3 cellular contexts compared by ENCODE assay signal in the genomic region with DNA sequence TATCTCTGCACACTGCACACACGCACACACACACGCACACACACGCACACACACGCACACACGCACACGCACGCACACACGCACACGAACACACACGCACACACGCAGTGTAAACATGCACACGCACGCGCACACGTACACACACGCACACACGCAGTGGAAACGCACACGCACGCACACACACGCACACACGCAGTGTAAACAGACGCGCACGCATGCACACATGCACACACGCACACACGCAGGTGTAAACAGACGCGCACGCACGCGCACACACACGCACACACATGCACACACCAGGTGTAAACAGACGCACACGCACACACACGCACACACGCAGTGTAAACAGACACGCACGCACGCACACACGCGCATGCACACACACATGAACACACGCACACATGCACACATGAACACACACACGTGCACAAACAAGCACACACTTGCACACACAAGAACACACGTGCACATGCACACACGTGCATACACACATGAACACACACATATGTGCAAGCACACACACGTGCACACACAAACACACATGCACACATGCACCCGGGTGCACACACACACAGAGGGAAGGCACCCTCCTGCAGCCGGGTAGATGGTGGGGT.
TF ChIP-seq lines count a peak whose summit lies in the region.

No MANE protein-coding gene starts in this region.

TF ChIP-seq in HEK293, 187 proteins besides CTCF, POLR2A, EP300 and RAD21:
- TF ChIP-seq, protein P1, sequence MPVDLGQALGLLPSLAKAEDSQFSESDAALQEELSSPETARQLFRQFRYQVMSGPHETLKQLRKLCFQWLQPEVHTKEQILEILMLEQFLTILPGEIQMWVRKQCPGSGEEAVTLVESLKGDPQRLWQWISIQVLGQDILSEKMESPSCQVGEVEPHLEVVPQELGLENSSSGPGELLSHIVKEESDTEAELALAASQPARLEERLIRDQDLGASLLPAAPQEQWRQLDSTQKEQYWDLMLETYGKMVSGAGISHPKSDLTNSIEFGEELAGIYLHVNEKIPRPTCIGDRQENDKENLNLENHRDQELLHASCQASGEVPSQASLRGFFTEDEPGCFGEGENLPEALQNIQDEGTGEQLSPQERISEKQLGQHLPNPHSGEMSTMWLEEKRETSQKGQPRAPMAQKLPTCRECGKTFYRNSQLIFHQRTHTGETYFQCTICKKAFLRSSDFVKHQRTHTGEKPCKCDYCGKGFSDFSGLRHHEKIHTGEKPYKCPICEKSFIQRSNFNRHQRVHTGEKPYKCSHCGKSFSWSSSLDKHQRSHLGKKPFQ (tag by site-specific recombination; IDR thresholded peaks at IDR 0.05): peak; percentile 80; the same call in 1 of the 2 replicates
- TF ChIP-seq, protein P2, sequence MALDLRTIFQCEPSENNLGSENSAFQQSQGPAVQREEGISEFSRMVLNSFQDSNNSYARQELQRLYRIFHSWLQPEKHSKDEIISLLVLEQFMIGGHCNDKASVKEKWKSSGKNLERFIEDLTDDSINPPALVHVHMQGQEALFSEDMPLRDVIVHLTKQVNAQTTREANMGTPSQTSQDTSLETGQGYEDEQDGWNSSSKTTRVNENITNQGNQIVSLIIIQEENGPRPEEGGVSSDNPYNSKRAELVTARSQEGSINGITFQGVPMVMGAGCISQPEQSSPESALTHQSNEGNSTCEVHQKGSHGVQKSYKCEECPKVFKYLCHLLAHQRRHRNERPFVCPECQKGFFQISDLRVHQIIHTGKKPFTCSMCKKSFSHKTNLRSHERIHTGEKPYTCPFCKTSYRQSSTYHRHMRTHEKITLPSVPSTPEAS (tag by site-specific recombination; IDR thresholded peaks at IDR 0.05): peak; percentile 89
- TF ChIP-seq ZNF274 (IDR thresholded peaks at IDR 0.05; ENCODE audit: low read length) (no peak), ZNF274 (tag by site-specific recombination; IDR thresholded peaks at IDR 0.05; ENCODE audit: borderline replicate concordance) (no peak)

TF ChIP-seq in GM12878, 131 proteins besides CTCF, POLR2A, EP300 and RAD21:
- TF ChIP-seq DPF2 (IDR thresholded peaks at IDR 0.05) (no peak), KAT2A (conservative IDR thresholded peaks at IDR 0.05; ENCODE audit: control insufficient read depth, low read depth, low read length) (no peak), ZZZ3 (IDR thresholded peaks at IDR 0.05; ENCODE audit: control insufficient read depth, insufficient read length, low read depth) (no peak), STAT1 (conservative IDR thresholded peaks at IDR 0.05) (no peak), POLR2AphosphoS2 (IDR thresholded peaks at IDR 0.05; ENCODE audit: low read depth, low read length) (no peak), GABPA (IDR thresholded peaks at IDR 0.05; ENCODE audit: low read depth) (no peak), IKZF1 (conservative IDR thresholded peaks at IDR 0.05) (no peak), SUPT20H (IDR thresholded peaks at IDR 0.05; ENCODE audit: borderline replicate concordance, control insufficient read depth, low read depth, low read length) (no peak), POLR2AphosphoS5 (IDR thresholded peaks at IDR 0.05; ENCODE audit: low read length) (no peak), TCF3 (IDR thresholded peaks at IDR 0.05; ENCODE audit: borderline replicate concordance, insufficient read depth, low read depth, low read length) (peak; percentile 76; the same call in 1 of the 2 replicates), CHD4 (IDR thresholded peaks at IDR 0.05) (no peak)
- TF ChIP-seq, protein P3, sequence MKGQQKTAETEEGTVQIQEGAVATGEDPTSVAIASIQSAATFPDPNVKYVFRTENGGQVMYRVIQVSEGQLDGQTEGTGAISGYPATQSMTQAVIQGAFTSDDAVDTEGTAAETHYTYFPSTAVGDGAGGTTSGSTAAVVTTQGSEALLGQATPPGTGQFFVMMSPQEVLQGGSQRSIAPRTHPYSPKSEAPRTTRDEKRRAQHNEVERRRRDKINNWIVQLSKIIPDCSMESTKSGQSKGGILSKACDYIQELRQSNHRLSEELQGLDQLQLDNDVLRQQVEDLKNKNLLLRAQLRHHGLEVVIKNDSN (IDR thresholded peaks at IDR 0.05; ENCODE audit: borderline replicate concordance, extremely low read length, insufficient read depth, low read depth, low read length): no peak
- TF ChIP-seq, protein P4, sequence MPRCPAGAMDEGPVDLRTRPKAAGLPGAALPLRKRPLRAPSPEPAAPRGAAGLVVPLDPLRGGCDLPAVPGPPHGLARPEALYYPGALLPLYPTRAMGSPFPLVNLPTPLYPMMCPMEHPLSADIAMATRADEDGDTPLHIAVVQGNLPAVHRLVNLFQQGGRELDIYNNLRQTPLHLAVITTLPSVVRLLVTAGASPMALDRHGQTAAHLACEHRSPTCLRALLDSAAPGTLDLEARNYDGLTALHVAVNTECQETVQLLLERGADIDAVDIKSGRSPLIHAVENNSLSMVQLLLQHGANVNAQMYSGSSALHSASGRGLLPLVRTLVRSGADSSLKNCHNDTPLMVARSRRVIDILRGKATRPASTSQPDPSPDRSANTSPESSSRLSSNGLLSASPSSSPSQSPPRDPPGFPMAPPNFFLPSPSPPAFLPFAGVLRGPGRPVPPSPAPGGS (IDR thresholded peaks at IDR 0.05; ENCODE audit: borderline replicate concordance, insufficient read depth, low read depth, low read length, poor library complexity, severe bottlenecking): peak; percentile 82
TF ChIP-seq in GM12878: peak in this region for 2.

TF ChIP-seq in H1, 55 proteins besides CTCF, POLR2A, EP300 and RAD21:
- TF ChIP-seq, protein P5, sequence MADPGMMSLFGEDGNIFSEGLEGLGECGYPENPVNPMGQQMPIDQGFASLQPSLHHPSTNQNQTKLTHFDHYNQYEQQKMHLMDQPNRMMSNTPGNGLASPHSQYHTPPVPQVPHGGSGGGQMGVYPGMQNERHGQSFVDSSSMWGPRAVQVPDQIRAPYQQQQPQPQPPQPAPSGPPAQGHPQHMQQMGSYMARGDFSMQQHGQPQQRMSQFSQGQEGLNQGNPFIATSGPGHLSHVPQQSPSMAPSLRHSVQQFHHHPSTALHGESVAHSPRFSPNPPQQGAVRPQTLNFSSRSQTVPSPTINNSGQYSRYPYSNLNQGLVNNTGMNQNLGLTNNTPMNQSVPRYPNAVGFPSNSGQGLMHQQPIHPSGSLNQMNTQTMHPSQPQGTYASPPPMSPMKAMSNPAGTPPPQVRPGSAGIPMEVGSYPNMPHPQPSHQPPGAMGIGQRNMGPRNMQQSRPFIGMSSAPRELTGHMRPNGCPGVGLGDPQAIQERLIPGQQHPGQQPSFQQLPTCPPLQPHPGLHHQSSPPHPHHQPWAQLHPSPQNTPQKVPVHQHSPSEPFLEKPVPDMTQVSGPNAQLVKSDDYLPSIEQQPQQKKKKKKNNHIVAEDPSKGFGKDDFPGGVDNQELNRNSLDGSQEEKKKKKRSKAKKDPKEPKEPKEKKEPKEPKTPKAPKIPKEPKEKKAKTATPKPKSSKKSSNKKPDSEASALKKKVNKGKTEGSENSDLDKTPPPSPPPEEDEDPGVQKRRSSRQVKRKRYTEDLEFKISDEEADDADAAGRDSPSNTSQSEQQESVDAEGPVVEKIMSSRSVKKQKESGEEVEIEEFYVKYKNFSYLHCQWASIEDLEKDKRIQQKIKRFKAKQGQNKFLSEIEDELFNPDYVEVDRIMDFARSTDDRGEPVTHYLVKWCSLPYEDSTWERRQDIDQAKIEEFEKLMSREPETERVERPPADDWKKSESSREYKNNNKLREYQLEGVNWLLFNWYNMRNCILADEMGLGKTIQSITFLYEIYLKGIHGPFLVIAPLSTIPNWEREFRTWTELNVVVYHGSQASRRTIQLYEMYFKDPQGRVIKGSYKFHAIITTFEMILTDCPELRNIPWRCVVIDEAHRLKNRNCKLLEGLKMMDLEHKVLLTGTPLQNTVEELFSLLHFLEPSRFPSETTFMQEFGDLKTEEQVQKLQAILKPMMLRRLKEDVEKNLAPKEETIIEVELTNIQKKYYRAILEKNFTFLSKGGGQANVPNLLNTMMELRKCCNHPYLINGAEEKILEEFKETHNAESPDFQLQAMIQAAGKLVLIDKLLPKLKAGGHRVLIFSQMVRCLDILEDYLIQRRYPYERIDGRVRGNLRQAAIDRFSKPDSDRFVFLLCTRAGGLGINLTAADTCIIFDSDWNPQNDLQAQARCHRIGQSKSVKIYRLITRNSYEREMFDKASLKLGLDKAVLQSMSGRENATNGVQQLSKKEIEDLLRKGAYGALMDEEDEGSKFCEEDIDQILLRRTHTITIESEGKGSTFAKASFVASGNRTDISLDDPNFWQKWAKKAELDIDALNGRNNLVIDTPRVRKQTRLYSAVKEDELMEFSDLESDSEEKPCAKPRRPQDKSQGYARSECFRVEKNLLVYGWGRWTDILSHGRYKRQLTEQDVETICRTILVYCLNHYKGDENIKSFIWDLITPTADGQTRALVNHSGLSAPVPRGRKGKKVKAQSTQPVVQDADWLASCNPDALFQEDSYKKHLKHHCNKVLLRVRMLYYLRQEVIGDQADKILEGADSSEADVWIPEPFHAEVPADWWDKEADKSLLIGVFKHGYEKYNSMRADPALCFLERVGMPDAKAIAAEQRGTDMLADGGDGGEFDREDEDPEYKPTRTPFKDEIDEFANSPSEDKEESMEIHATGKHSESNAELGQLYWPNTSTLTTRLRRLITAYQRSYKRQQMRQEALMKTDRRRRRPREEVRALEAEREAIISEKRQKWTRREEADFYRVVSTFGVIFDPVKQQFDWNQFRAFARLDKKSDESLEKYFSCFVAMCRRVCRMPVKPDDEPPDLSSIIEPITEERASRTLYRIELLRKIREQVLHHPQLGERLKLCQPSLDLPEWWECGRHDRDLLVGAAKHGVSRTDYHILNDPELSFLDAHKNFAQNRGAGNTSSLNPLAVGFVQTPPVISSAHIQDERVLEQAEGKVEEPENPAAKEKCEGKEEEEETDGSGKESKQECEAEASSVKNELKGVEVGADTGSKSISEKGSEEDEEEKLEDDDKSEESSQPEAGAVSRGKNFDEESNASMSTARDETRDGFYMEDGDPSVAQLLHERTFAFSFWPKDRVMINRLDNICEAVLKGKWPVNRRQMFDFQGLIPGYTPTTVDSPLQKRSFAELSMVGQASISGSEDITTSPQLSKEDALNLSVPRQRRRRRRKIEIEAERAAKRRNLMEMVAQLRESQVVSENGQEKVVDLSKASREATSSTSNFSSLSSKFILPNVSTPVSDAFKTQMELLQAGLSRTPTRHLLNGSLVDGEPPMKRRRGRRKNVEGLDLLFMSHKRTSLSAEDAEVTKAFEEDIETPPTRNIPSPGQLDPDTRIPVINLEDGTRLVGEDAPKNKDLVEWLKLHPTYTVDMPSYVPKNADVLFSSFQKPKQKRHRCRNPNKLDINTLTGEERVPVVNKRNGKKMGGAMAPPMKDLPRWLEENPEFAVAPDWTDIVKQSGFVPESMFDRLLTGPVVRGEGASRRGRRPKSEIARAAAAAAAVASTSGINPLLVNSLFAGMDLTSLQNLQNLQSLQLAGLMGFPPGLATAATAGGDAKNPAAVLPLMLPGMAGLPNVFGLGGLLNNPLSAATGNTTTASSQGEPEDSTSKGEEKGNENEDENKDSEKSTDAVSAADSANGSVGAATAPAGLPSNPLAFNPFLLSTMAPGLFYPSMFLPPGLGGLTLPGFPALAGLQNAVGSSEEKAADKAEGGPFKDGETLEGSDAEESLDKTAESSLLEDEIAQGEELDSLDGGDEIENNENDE (IDR thresholded peaks at IDR 0.05; ENCODE audit: insufficient replicate concordance, low read length): no peak
- TF ChIP-seq SUZ12 (IDR thresholded peaks at IDR 0.05; ENCODE audit: low read length): no peak
- TF ChIP-seq RBBP5 (IDR thresholded peaks at IDR 0.05; ENCODE audit: borderline replicate concordance, low read depth, low read length): no peak
- TF ChIP-seq BCL11A (IDR thresholded peaks at IDR 0.05; ENCODE audit: low read depth in 2 of 2, low read length in 2 of 2): no peak
- no peak for TF ChIP-seq TBP (IDR thresholded peaks at IDR 0.05; ENCODE audit: low read depth, low read length)
- no peak for TF ChIP-seq KDM1A (IDR thresholded peaks at IDR 0.05; ENCODE audit: borderline replicate concordance, low read length)
- TF ChIP-seq JUND (IDR thresholded peaks at IDR 0.05; ENCODE audit: low read length): no peak
- TF ChIP-seq, protein P6, sequence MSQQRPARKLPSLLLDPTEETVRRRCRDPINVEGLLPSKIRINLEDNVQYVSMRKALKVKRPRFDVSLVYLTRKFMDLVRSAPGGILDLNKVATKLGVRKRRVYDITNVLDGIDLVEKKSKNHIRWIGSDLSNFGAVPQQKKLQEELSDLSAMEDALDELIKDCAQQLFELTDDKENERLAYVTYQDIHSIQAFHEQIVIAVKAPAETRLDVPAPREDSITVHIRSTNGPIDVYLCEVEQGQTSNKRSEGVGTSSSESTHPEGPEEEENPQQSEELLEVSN (IDR thresholded peaks at IDR 0.05): no peak
- TF ChIP-seq BACH1 (IDR thresholded peaks at IDR 0.05; ENCODE audit: low read length): no peak
- TF ChIP-seq, protein P7, sequence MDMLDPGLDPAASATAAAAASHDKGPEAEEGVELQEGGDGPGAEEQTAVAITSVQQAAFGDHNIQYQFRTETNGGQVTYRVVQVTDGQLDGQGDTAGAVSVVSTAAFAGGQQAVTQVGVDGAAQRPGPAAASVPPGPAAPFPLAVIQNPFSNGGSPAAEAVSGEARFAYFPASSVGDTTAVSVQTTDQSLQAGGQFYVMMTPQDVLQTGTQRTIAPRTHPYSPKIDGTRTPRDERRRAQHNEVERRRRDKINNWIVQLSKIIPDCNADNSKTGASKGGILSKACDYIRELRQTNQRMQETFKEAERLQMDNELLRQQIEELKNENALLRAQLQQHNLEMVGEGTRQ (IDR thresholded peaks at IDR 0.05; ENCODE audit: low read length): no peak
- TF ChIP-seq, protein P8, sequence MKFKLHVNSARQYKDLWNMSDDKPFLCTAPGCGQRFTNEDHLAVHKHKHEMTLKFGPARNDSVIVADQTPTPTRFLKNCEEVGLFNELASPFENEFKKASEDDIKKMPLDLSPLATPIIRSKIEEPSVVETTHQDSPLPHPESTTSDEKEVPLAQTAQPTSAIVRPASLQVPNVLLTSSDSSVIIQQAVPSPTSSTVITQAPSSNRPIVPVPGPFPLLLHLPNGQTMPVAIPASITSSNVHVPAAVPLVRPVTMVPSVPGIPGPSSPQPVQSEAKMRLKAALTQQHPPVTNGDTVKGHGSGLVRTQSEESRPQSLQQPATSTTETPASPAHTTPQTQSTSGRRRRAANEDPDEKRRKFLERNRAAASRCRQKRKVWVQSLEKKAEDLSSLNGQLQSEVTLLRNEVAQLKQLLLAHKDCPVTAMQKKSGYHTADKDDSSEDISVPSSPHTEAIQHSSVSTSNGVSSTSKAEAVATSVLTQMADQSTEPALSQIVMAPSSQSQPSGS (IDR thresholded peaks at IDR 0.05; ENCODE audit: low read length): no peak
- TF ChIP-seq NRF1 (IDR thresholded peaks at IDR 0.05; ENCODE audit: low read depth, low read length): no peak
- TF ChIP-seq CTBP2 (IDR thresholded peaks at IDR 0.05; ENCODE audit: borderline replicate concordance, insufficient read depth, insufficient read length, low read length): no peak
- TF ChIP-seq TEAD4 (IDR thresholded peaks at IDR 0.05; ENCODE audit: low read depth, low read length): no peak
- TF ChIP-seq NANOG (IDR thresholded peaks at IDR 0.05; ENCODE audit: insufficient read depth, low read depth, low read length, poor library complexity, severe bottlenecking): no peak
- no peak for TF ChIP-seq KDM5A (IDR thresholded peaks at IDR 0.05; ENCODE audit: low read length)
- no peak for TF ChIP-seq CBX8 (IDR thresholded peaks at IDR 0.05; ENCODE audit: borderline replicate concordance, low read depth, low read length)
- no peak for TF ChIP-seq RFX5 (IDR thresholded peaks at IDR 0.05; ENCODE audit: borderline replicate concordance, low read depth, low read length)
- TF ChIP-seq ZNF274 (IDR thresholded peaks at IDR 0.05; ENCODE audit: borderline replicate concordance, extremely low read depth, low read length): no peak
